ENCODE assay signal across 14 cellular contexts in the genomic region with DNA sequence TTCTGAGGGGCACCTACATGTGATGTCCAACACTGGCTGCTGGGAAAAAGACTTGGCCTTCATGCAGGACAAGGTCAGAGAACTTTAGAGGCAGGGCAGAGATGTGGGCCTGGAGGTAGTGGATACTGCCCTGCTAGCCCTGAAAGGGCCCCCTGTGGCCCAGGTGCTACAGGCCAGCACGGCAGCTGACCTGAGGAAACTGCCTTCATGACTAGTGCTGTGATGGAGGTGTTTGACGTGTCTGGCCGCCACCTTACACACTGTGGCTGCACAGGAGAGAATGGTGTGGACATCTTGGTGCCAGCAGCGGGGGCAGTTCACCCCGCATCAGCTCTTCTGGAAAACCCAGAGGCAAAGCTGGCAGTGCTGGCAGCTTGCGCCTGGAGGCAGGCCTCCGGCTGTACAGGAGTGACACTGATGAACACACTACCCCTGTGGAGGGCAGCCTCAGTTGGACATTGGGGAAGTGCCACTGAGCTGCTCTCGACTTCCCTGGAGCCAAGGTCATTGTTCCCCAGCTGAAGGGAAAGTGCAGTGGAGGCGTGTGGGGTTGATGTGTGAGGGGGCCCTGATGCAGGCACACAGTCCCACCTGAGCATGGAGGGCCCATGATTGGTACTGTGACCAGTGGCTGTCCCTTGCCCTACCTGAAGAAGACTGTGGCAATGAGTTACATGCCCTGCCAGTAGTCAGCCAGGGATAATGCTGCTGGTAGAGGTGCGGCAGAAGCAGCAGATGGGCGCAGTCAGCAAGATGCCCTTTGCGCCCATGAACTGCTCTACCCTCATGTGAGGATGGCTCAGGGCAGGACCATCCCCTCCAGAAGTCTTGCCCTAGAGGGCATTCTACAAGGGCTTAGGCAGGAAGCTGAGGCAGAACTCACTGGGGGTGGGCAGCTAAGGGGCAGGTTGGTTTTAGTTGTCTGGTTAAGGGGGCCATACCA. TPM values are rescaled to one million over a fixed set of nuclear protein-coding genes. Genes with fewer than 3 reads are reported as not detected.
DNase-seq lines count a peak whose midpoint lies in the region; ATAC-seq and TF ChIP-seq lines count a peak whose summit lies in the region.
"Had no signal": no experiment of that assay in that cellular context is flagged by ENCODE, and none has a peak within 500 bp of the region (broad histone marks: within the 10 kb centered on the region; RNA-seq: fewer than 3 reads in every experiment).

No MANE protein-coding gene starts in this region.

- H2BK12ac ChIP-seq in mesenchymal stem cell (ENCODE audit: low read length in 2 of 2), result no peak overlapping the region

- H3K27ac ChIP-seq in epithelial cell of prostate (peak overlapping the region; percentile 20), mesenchymal stem cell (ENCODE audit: low read length, poor library complexity, severe bottlenecking) (no peak overlapping the region), aorta (ENCODE audit: low read depth in 1 of 2, low read length in 2 of 2) (no peak overlapping the region), breast epithelium (no peak overlapping the region)

- no peak for TF ChIP-seq POLR2A in breast epithelium (IDR thresholded peaks at IDR 0.05)

- no peak overlapping the region for H2BK5ac ChIP-seq in mesenchymal stem cell (ENCODE audit: low read depth, low read length, poor library complexity, severe bottlenecking)

- no peaks in the 10 kb centered on the region for H3K79me1 ChIP-seq in mesenchymal stem cell (replicated peaks; ENCODE audit: low read length, poor library complexity, severe bottlenecking)

- peak overlapping the region in 1 of 2 experiments; percentile 31 for H3K14ac ChIP-seq in mesenchymal stem cell (ENCODE audit: low read length in 2 of 2)

- H4K91ac ChIP-seq in mesenchymal stem cell (ENCODE audit: low read length), result peak overlapping the region; percentile 29

- no peak overlapping the region for H3K4me2 ChIP-seq in mesenchymal stem cell (ENCODE audit: low read length, poor library complexity, severe bottlenecking)

- H4K8ac ChIP-seq in mesenchymal stem cell (ENCODE audit: low read length), result no peak overlapping the region

- no peak for DNase-seq in stimulated activated naive CD8-positive, alpha-beta T cell treated with anti-CD3 and anti-CD28 coated beads, Interleukin-15, amount 100 ng/mL, for 72 hours
- DNase-seq in stimulated activated naive CD8-positive, alpha-beta T cell treated with anti-CD3 and anti-CD28 coated beads, Interleukin-15, Interleukin-2, amounts not matched to agents 100 U/mL and 50 U/mL, for 24 hours, result no peak
- DNase-seq in epithelial cell of prostate (ENCODE audit: low read depth, low spot score) (no peak), mesenchymal stem cell (no peak), aorta (no peak), DMS79 treated with DMSO at 0.1 percent for 48 hours (lab: John Stamatoyannopoulos, UW) (no peak), breast epithelium (ENCODE audit: low spot score in 2 of 2) (no peak)
- no peak for DNase-seq in activated naive CD4-positive, alpha-beta T cell (lab: John Stamatoyannopoulos, UW)
- DNase-seq: COR-L47; HCEC 1CT; NCI-H345; NK-92 treated with Interleukin-12 subunit alpha and Interleukin-12 subunit beta, amount 100 ng/mL, for 24 hours; OCI-M1 had no signal

- H3K4me1 ChIP-seq in mesenchymal stem cell (ENCODE audit: control insufficient read depth, insufficient read depth, low read depth, low read length) (peaks cover 11% of the 10 kb centered on the region), aorta (ENCODE audit: control insufficient read depth in 1 of 2, insufficient read depth in 2 of 2, low read length in 2 of 2) (no peaks in the 10 kb centered on the region), breast epithelium (no peaks in the 10 kb centered on the region)

- H3K27me3 ChIP-seq in mesenchymal stem cell (ENCODE audit: control insufficient read depth in 1 of 2, insufficient read depth in 1 of 2, low read length in 2 of 2) (no peaks in the 10 kb centered on the region), aorta (ENCODE audit: control insufficient read depth in 1 of 2, insufficient read depth in 2 of 2, low read length in 1 of 2) (no peaks in the 10 kb centered on the region), breast epithelium (no peaks in the 10 kb centered on the region)

- H3K9me3 ChIP-seq in mesenchymal stem cell (ENCODE audit: control insufficient read depth, low read length), result no peaks in the 10 kb centered on the region
- H3K9me3 ChIP-seq in aorta (ENCODE audit: control insufficient read depth, low read length), result no peaks in the 10 kb centered on the region
- no peaks in the 10 kb centered on the region for H3K9me3 ChIP-seq in breast epithelium

- peaks cover 6 to 12% of the 10 kb centered on the region in 2 donors for H3K9me3 Mint-ChIP-seq in stimulated activated naive CD8-positive, alpha-beta T cell treated with anti-CD3 and anti-CD28 coated beads, Interleukin-15, amount 100 ng/mL, for 72 hours

- peaks cover 8% of the 10 kb centered on the region for H3K27me3 Mint-ChIP-seq in stimulated activated naive CD8-positive, alpha-beta T cell treated with anti-CD3 and anti-CD28 coated beads, Interleukin-15, amount 100 ng/mL, for 72 hours

- H3K4ac ChIP-seq in mesenchymal stem cell (ENCODE audit: low read depth in 1 of 2, low read length in 2 of 2), result no peak overlapping the region

- H3K4me1 Mint-ChIP-seq in stimulated activated naive CD8-positive, alpha-beta T cell treated with anti-CD3 and anti-CD28 coated beads, Interleukin-15, amount 100 ng/mL, for 72 hours, result peaks cover 27% of the 10 kb centered on the region

- H3K9ac ChIP-seq in mesenchymal stem cell (ENCODE audit: low read length), result no peak overlapping the region

- intact Hi-C loops in aorta (cut with DNase I) (no loop called here), breast epithelium (cut with DNase I; ENCODE audit: low total_unique reads) (no loop called here)

- no peak overlapping the region for H3K18ac ChIP-seq in mesenchymal stem cell (ENCODE audit: low read depth in 1 of 2, low read length in 2 of 2)

- no peaks in the 10 kb centered on the region for H3K36me3 ChIP-seq in mesenchymal stem cell (ENCODE audit: control insufficient read depth in 1 of 2, insufficient read depth in 2 of 2, low read depth in 1 of 2, low read length in 2 of 2)
- H3K36me3 ChIP-seq in aorta (ENCODE audit: control insufficient read depth in 1 of 2, insufficient read depth in 2 of 2, low read length in 1 of 2), result no peaks in the 10 kb centered on the region
- no peaks in the 10 kb centered on the region for H3K36me3 ChIP-seq in breast epithelium

- H3K4me3 ChIP-seq in mesenchymal stem cell (ENCODE audit: insufficient read depth in 1 of 2, low read depth in 1 of 2, low read length in 2 of 2) (no peak overlapping the region), aorta (ENCODE audit: low read length in 2 of 2) (no peak overlapping the region), breast epithelium (no peak overlapping the region)

- peak overlapping the region; percentile 9 for H2BK15ac ChIP-seq in mesenchymal stem cell (ENCODE audit: low read depth, poor library complexity, severe bottlenecking)

- TF ChIP-seq CTCF in breast epithelium (IDR thresholded peaks at IDR 0.05), result no peak

- no peak overlapping the region for H2AFZ ChIP-seq in mesenchymal stem cell (ENCODE audit: low read depth, low read length)

- peak; percentile 31 for ATAC-seq in stimulated activated naive CD8-positive, alpha-beta T cell treated with anti-CD3 and anti-CD28 coated beads, Interleukin-15, amount 100 ng/mL, for 72 hours
- ATAC-seq in stimulated activated naive CD8-positive, alpha-beta T cell treated with anti-CD3 and anti-CD28 coated beads, Interleukin-15, Interleukin-2, amounts not matched to agents 100 U/mL and 50 U/mL, for 24 hours, result no peak
- ATAC-seq in aorta (ENCODE audit: low FRiP score), result peak; percentile 46

- H3K4me3 Mint-ChIP-seq in stimulated activated naive CD8-positive, alpha-beta T cell treated with anti-CD3 and anti-CD28 coated beads, Interleukin-15, amount 100 ng/mL, for 72 hours, result no peak overlapping the region
- H3K4me3 Mint-ChIP-seq: CD14-positive monocyte had no signal

- H3K23ac ChIP-seq in mesenchymal stem cell (ENCODE audit: low read length in 2 of 2), result no peak overlapping the region

- peak overlapping the region; percentile 50 to 64 for H3K27ac Mint-ChIP-seq in stimulated activated naive CD8-positive, alpha-beta T cell treated with anti-CD3 and anti-CD28 coated beads, Interleukin-15, amount 100 ng/mL, for 72 hours
- H3K27ac Mint-ChIP-seq: CD14-positive monocyte had no signal

- WGBS in mesenchymal stem cell, result 92% methylated on average over 12 of the region's 12 CpGs
- WGBS in aorta, 2 donors, result 93 to 95% methylated on average over 12 of the region's 12 CpGs

- peak overlapping the region; percentile 20 for H2AK5ac ChIP-seq in mesenchymal stem cell (ENCODE audit: low read length, severe bottlenecking)

- no peak overlapping the region for H2BK120ac ChIP-seq in mesenchymal stem cell (ENCODE audit: low read depth, low read length)

RNA-seq across cellular contexts. Expression of a gene that starts 36.9 kb away (rescaled TPM):
- 11.2 TPM for polyA plus RNA-seq in mesenchymal stem cell (2013, experiment 1 of 2)
- 11.6 TPM for polyA plus RNA-seq in mesenchymal stem cell (2013, experiment 2 of 2)
- total RNA-seq in aorta, result 1 to 10 TPM; 6.6 to 7.6 TPM
- polyA plus RNA-seq in aorta, result 1 to 10 TPM; 1.8 to 3.6 TPM
- 10 to 100 TPM in 1 of 3 donors, 1 to 10 TPM in 2; 8.6 to 10.8 (median 9.4) TPM for total RNA-seq in breast epithelium
